Comparison of ENCODE assay signal across 8 cellular contexts in genomic region chr17:1720856-1721386, GRCh38. TPM values are rescaled to one million over a fixed set of nuclear protein-coding genes. Genes with fewer than 3 reads are reported as not detected.
DNase-seq lines count a peak whose midpoint lies in the region; TF ChIP-seq lines count a peak whose summit lies in the region.

No MANE protein-coding gene starts in this region.

- TF ChIP-seq POLR2A in transverse colon (IDR thresholded peaks at IDR 0.05) = no peak

- intact Hi-C loops in transverse colon (cut with DNase I; ENCODE audit: low total_unique reads) = no loop called here

- H3K79me2 ChIP-seq in neural cell (replicated peaks; ENCODE audit: insufficient read depth, low read length) = no peaks in the 10 kb centered on the region

- no peaks in the 10 kb centered on the region for H3K9me2 ChIP-seq in neural cell (ENCODE audit: insufficient read depth, low read length)

- H3K4me2 ChIP-seq in neural cell (ENCODE audit: low read length) = no peak overlapping the region

- H3K36me3 ChIP-seq in endocrine pancreas (ENCODE audit: control insufficient read depth, insufficient read depth, low read length) (no peaks in the 10 kb centered on the region), neural cell (ENCODE audit: insufficient read depth, low read length) (no peaks in the 10 kb centered on the region), transverse colon (no peaks in the 10 kb centered on the region)

- DNase-seq in NCI-H526 (lab: John Stamatoyannopoulos, UW) (peak; percentile 32 to 47), NCI-H526 treated with DMSO at 0.1 percent for 48 hours (lab: John Stamatoyannopoulos, UW) (no peak), NCI-H2227 treated with DMSO at 0.1 percent for 48 hours (lab: John Stamatoyannopoulos, UW) (peak; percentile 7), transverse colon (peak; percentile 80), D341Med (ENCODE audit: low spot score) (no peak)
- DNase-seq in activated CD8-positive, alpha-beta memory T cell treated with anti-CD3 and anti-CD28 coated beads for 1 hour (ENCODE audit: extremely low read depth in 1 of 2, low read depth in 1 of 2) = peak; percentile 41 to 49

- 10 to 36% methylated on average over 7 to 11 of the region's 11 CpGs for WGBS in transverse colon (ENCODE audit: low coverage in 1 of 2), 2 donors

- H3K4me3 ChIP-seq in endocrine pancreas (ENCODE audit: control insufficient read depth, insufficient read depth, low read length) (peak overlapping the region; percentile 30), neural cell (ENCODE audit: low read length) (no peak overlapping the region), transverse colon (peak overlapping the region in 1 of 4 donors; percentile 27)

- no peak overlapping the region for H2AFZ ChIP-seq in neural cell (ENCODE audit: low read depth, low read length)

- H3K27me3 ChIP-seq in endocrine pancreas (ENCODE audit: control insufficient read depth, insufficient read depth, low read length) (no peaks in the 10 kb centered on the region), neural cell (ENCODE audit: insufficient read depth, low read depth, low read length) (no peaks in the 10 kb centered on the region), transverse colon (no peaks in the 10 kb centered on the region)

- TF ChIP-seq RAD21 in neural cell (conservative IDR thresholded peaks at IDR 0.05) = peak; percentile 87

- H3F3A ChIP-seq in neural cell (ENCODE audit: insufficient read depth, low read length, poor library complexity, severe bottlenecking) = peaks cover 4% of the 10 kb centered on the region

- H3K9ac ChIP-seq in endocrine pancreas (ENCODE audit: control insufficient read depth, insufficient read depth, low read length) (no peak overlapping the region), neural cell (ENCODE audit: low read length) (no peak overlapping the region)

- in situ Hi-C loops in transverse colon (cut with MboI; ENCODE audit: low pct_ligation_motif_present in 1 of 4, low pct_unique_long_range_greater_than_20kb in 1 of 4, low sequenced_read_pairs in 3 of 4) = loop anchor here (10.0 to 25.0 kb wide), 3 partner anchors 64 to 316 kb away; partner anchors contain the start of genes DPH1 (in 1 of the 4), OVCA2 (in 1 of the 4) and RTN4RL1 (in 1 of the 4)

- no peak for TF ChIP-seq EP300 in neural cell (conservative IDR thresholded peaks at IDR 0.05; ENCODE audit: poor library complexity, severe bottlenecking)
- no peak for TF ChIP-seq EP300 in transverse colon (IDR thresholded peaks at IDR 0.05; ENCODE audit: low read depth)

- H3K27ac ChIP-seq in neural cell (ENCODE audit: low read length) = no peak overlapping the region
- peak overlapping the region in 3 of 4 donors; percentile 31 to 56 (median 31) for H3K27ac ChIP-seq in transverse colon

- H3K4me1 ChIP-seq in endocrine pancreas (ENCODE audit: control insufficient read depth, insufficient read depth, low read length) = no peaks in the 10 kb centered on the region
- H3K4me1 ChIP-seq in transverse colon = peaks cover 21 to 46% (median 32%) of the 10 kb centered on the region in 4 donors

- H4K20me1 ChIP-seq in neural cell (ENCODE audit: insufficient read depth) = no peaks in the 10 kb centered on the region

- TF ChIP-seq CTCF in neural cell (IDR thresholded peaks at IDR 0.05; ENCODE audit: poor library complexity, severe bottlenecking) (peak; percentile 95), transverse colon (IDR thresholded peaks at IDR 0.05) (peak; percentile 95 to 99 (median 98))

- H3K9me3 ChIP-seq in endocrine pancreas (ENCODE audit: control insufficient read depth, low read length) (no peaks in the 10 kb centered on the region), neural cell (ENCODE audit: low read length) (no peaks in the 10 kb centered on the region), transverse colon (no peaks in the 10 kb centered on the region)

TF ChIP-seq in neural cell, 6 proteins besides CTCF, POLR2A, EP300 and RAD21:
- TF ChIP-seq TAF1 (IDR thresholded peaks at IDR 0.05; ENCODE audit: low read depth) = no peak
- TF ChIP-seq SMC3 (conservative IDR thresholded peaks at IDR 0.05; ENCODE audit: poor library complexity) = peak; percentile 82

RNA-seq across cellular contexts. Expression of gene WDR81, which starts 3.6 kb away (rescaled TPM):
- polyA plus RNA-seq in neural cell = 5.4 and 5.8 TPM in 2 replicates
- polyA minus RNA-seq in neural cell = 12.7 and 16.8 TPM in 2 replicates
- total RNA-seq in transverse colon = 10 to 100 TPM; 26.1 to 73.7 (median 35.7) TPM

RNA-seq across cellular contexts. Expression of gene TLCD2, which starts 10.7 kb away (rescaled TPM):
- 0.08 and 0.14 TPM in 2 replicates for polyA plus RNA-seq in neural cell
- under 0.01 TPM in 1 of 2 replicates, not detected in the other for polyA minus RNA-seq in neural cell
- 10 to 100 TPM; 21.6 to 48.6 (median 31.5) TPM for total RNA-seq in transverse colon

RNA-seq across cellular contexts. Expression of gene SERPINF2, which starts 21.8 kb away (rescaled TPM):
- polyA plus RNA-seq in neural cell = 1.6 TPM in 1 of 2 replicates, not detected in the other
- not detected in 2 replicates for polyA minus RNA-seq in neural cell
- total RNA-seq in transverse colon = 10 to 100 TPM in 1 of 4 donors, 1 to 10 TPM in 2, not detected in 1; 3.2 to 10.5 (median 3.4) TPM

RNA-seq across cellular contexts. Expression of gene PRPF8, which starts 36.3 kb away (rescaled TPM):
- 43.9 and 56.9 TPM in 2 replicates for polyA plus RNA-seq in neural cell
- 149 and 158 TPM in 2 replicates for polyA minus RNA-seq in neural cell
- 100 to 1,000 TPM; 155 to 410 (median 169) TPM for total RNA-seq in transverse colon

RNA-seq across cellular contexts. Expression of gene SERPINF1, which starts 40.9 kb away (rescaled TPM):
- 0.50 and 6.1 TPM in 2 replicates for polyA plus RNA-seq in neural cell
- 1.2 TPM in 1 of 2 replicates, not detected in the other for polyA minus RNA-seq in neural cell
- total RNA-seq in transverse colon = 100 to 1,000 TPM in 3 of 4 donors, 10 to 100 TPM in 1; 88.3 to 340 (median 114) TPM

Comparison
In these comparisons a context has a peak if more than half of its experiments do, and no peak if none do; other contexts are left out.
1. DNase-seq: peak in NCI-H526 (2 of 2), NCI-H2227 treated with DMSO at 0.1 percent for 48 hours (single experiment), activated CD8-positive, alpha-beta memory T cell treated with anti-CD3 and anti-CD28 coated beads for 1 hour (2 of 2) and transverse colon (single experiment); none in NCI-H526 treated with DMSO at 0.1 percent for 48 hours (single experiment) and D341Med (single experiment).